9 cellular contexts compared by ENCODE assay signal in the genomic region with DNA sequence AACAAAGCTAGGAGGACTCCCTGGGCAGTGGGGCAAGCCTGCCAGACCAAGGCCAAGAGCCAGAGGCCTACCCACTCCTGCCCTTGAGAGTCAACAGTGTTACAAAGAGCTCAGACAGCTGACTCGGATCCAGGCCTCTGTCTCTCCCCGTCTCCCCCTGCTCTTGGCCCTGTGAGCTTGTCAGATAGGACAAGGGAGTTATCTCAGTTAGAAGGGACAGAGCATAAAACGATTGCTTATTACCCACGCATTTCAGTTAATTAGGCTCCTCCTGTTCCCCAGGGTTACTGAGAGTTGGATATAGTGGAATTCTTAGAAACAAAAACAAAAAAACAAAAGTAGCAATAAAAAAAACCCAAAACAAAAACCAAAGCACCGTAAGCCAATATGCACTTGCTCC. TPM values are rescaled to one million over a fixed set of nuclear protein-coding genes. Genes with fewer than 3 reads are reported as not detected.
DNase-seq lines count a peak whose midpoint lies in the region; ATAC-seq and TF ChIP-seq lines count a peak whose summit lies in the region.
"Had no signal": no experiment of that assay in that cellular context is flagged by ENCODE, and none has a peak within 500 bp of the region (broad histone marks: within the 10 kb centered on the region; RNA-seq: fewer than 3 reads in every experiment).

No MANE protein-coding gene starts in this region.

- peaks cover 31% of the 10 kb centered on the region for H3K36me3 Mint-ChIP-seq in Calu3 (ENCODE audit: insufficient read depth, unreplicated experiment)
- H3K36me3 Mint-ChIP-seq in osteocyte (ENCODE audit: unreplicated experiment): peaks cover 18% of the 10 kb centered on the region

- no peak for TF ChIP-seq CTCF in Calu3 (IDR thresholded peaks at IDR 0.05; ENCODE audit: unreplicated experiment)
- TF ChIP-seq CTCF in RWPE2 (IDR thresholded peaks at IDR 0.05; ENCODE audit: poor library complexity, severe bottlenecking): no peak
- TF ChIP-seq CTCF in osteocyte (IDR thresholded peaks at IDR 0.05): no peak

- peak overlapping the region; percentile 64 for H3K4me3 ChIP-seq in RWPE2 (ENCODE audit: severe bottlenecking)

- H3K27me3 Mint-ChIP-seq in Calu3 (ENCODE audit: unreplicated experiment) (no peaks in the 10 kb centered on the region), osteocyte (ENCODE audit: unreplicated experiment) (no peaks in the 10 kb centered on the region)

- H3K27me3 ChIP-seq in RWPE2 (ENCODE audit: insufficient read depth, poor library complexity, severe bottlenecking): no peaks in the 10 kb centered on the region

- H3K4me3 Mint-ChIP-seq in Calu3 (ENCODE audit: low read depth, unreplicated experiment) (peak overlapping the region; percentile 92), osteocyte (ENCODE audit: unreplicated experiment) (peak overlapping the region; percentile 88)

- H3K27ac Mint-ChIP-seq in Calu3 (ENCODE audit: unreplicated experiment) (peak overlapping the region; percentile 56), osteocyte (ENCODE audit: unreplicated experiment) (peak overlapping the region; percentile 88)

- intact Hi-C loops in Calu3 (cut with micrococcal nuclease; ENCODE audit: unreplicated experiment): loop anchor here (5.0 kb wide), 1 partner anchor 96 kb away; no protein-coding TSS in a partner anchor

- no peak for DNase-seq in Calu3
- no peak for DNase-seq in RWPE2 (ENCODE audit: low spot score)
- peak; percentile 21 for DNase-seq in fibroblast of gingiva (ENCODE audit: low read depth)
- DNase-seq in osteocyte (ENCODE audit: extremely low spot score, unreplicated experiment): no peak
- no peak for DNase-seq in HPDE6-E6E7 (ENCODE audit: extremely low spot score)

- peaks cover 7% of the 10 kb centered on the region for H3K4me1 ChIP-seq in RWPE2 (ENCODE audit: insufficient read depth, poor library complexity, severe bottlenecking)

- CTCF ChIA-PET in Calu3 (lab: Charles Lee): interaction anchor here (1.6 to 1.8 kb wide), 2 partner anchors 38 to 166 kb away, joined by 5 read pairs; partner anchors contain the start of gene PM20D1

- H3K27ac ChIP-seq in RWPE2 (ENCODE audit: poor library complexity, severe bottlenecking): no peak overlapping the region

- H3K4me1 Mint-ChIP-seq in Calu3 (ENCODE audit: low read depth, unreplicated experiment) (peaks cover 30% of the 10 kb centered on the region), osteocyte (ENCODE audit: unreplicated experiment) (peaks cover 46% of the 10 kb centered on the region)

- no TSS peak for BruUV-seq in Calu3 (replicated peaks; lab: Mats Ljungman, UMichigan)

- H3K36me3 ChIP-seq in RWPE2 (ENCODE audit: low read depth): peaks cover 8% of the 10 kb centered on the region

- ATAC-seq in RWPE2 (ENCODE audit: low read depth) (no peak), GM21576 (IDR thresholded peaks at IDR 0.05; ENCODE audit: unreplicated experiment) (no peak), HG02759 (IDR thresholded peaks at IDR 0.05; ENCODE audit: unreplicated experiment) (no peak), GM18907 (IDR thresholded peaks at IDR 0.05; ENCODE audit: unreplicated experiment) (no peak)

- H3K9me3 ChIP-seq in RWPE2 (ENCODE audit: severe bottlenecking): no peaks in the 10 kb centered on the region

- H3K9me3 Mint-ChIP-seq in Calu3 (ENCODE audit: low read depth, unreplicated experiment): no peaks in the 10 kb centered on the region
- no peaks in the 10 kb centered on the region for H3K9me3 Mint-ChIP-seq in osteocyte (ENCODE audit: unreplicated experiment)

RNA-seq across cellular contexts. Expression of gene SLC41A1, which starts 1.3 kb away (rescaled TPM):
- total RNA-seq in Calu3 (2022): 27.8 and 31.9 TPM in 2 replicates
- 25.6 and 29.5 TPM in 2 replicates for total RNA-seq in osteocyte

RNA-seq across cellular contexts. Expression of gene RAB29, which starts 36.4 kb away (rescaled TPM):
- total RNA-seq in Calu3 (2022) (27.1 and 29.5 TPM in 2 replicates), osteocyte (32.0 and 34.2 TPM in 2 replicates)

RNA-seq across cellular contexts. Expression of gene PM20D1, which starts 38.3 kb away (rescaled TPM):
- total RNA-seq in Calu3 (2022) (0.26 and 0.32 TPM in 2 replicates), osteocyte (not detected in 2 replicates)
- total RNA-seq: pulmonary artery endothelial cell had no signal
